In genomic region chr1:177927021-177927596, GRCh38 we compare ENCODE assay signal across 1 cellular context.
TF ChIP-seq lines count a peak whose summit lies in the region.

No MANE protein-coding gene starts in this region.

TF ChIP-seq in IMR-90, 13 proteins besides CTCF, POLR2A, EP300 and RAD21:
- no peak for TF ChIP-seq MAFK (IDR thresholded peaks at IDR 0.05; ENCODE audit: low read depth, low read length)
- TF ChIP-seq FOS (IDR thresholded peaks at IDR 0.05; ENCODE audit: low read depth, low read length) = peak; percentile 88
- TF ChIP-seq NFE2L2 (IDR thresholded peaks at IDR 0.05; ENCODE audit: low read depth, low read length) = no peak
- peak; percentile 9 for TF ChIP-seq RCOR1 (IDR thresholded peaks at IDR 0.05; ENCODE audit: insufficient replicate concordance, low read length)
